Comparison of ENCODE assay signal across 1 cellular context in the genomic region with DNA sequence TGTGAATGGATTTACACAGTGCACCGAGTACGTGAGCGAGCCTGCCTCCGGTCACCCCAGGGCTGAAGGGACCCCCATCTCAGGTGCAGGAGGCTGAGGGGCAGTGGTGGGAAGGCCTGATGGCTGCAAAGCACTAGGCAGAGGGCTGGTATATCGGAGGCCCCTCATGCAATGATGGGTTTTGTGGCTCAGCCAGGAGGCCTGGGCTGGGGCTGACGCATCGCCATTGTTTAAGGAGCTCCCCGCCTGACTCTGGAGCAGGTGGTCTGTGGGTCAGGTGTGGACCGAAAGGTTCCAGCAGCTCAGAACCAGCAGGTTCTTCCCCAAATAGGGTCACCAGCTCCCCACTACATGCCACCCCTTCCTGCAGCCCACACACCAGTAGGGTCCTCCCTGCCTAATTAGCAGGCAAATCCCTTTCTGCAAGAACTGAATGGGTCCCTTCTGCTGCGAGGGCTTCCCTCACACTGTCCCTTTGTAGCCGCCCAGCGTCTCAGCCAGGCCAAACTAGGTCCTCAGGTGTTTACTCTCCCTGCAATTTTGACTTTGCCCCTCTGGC.
TF ChIP-seq lines count a peak whose summit lies in the region.

No MANE protein-coding gene starts in this region.

TF ChIP-seq in SK-N-SH treated with all-trans-retinoic acid at 6 μM for 48 hours, 23 proteins besides CTCF, POLR2A, EP300 and RAD21 (continued from another document):
- TF ChIP-seq, protein P1, sequence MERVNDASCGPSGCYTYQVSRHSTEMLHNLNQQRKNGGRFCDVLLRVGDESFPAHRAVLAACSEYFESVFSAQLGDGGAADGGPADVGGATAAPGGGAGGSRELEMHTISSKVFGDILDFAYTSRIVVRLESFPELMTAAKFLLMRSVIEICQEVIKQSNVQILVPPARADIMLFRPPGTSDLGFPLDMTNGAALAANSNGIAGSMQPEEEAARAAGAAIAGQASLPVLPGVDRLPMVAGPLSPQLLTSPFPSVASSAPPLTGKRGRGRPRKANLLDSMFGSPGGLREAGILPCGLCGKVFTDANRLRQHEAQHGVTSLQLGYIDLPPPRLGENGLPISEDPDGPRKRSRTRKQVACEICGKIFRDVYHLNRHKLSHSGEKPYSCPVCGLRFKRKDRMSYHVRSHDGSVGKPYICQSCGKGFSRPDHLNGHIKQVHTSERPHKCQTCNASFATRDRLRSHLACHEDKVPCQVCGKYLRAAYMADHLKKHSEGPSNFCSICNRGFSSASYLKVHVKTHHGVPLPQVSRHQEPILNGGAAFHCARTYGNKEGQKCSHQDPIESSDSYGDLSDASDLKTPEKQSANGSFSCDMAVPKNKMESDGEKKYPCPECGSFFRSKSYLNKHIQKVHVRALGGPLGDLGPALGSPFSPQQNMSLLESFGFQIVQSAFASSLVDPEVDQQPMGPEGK (CRISPR knock-in tag; IDR thresholded peaks at IDR 0.05; ENCODE audit: borderline replicate concordance), result no peak
- no peak for TF ChIP-seq ZFP3 (CRISPR knock-in tag; IDR thresholded peaks at IDR 0.05)
- no peak for TF ChIP-seq ZNF8 (CRISPR knock-in tag; IDR thresholded peaks at IDR 0.05)
- TF ChIP-seq ARNTL (CRISPR knock-in tag; IDR thresholded peaks at IDR 0.05; ENCODE audit: borderline replicate concordance, low read depth), result no peak
- no peak for TF ChIP-seq ESRRG (CRISPR knock-in tag; IDR thresholded peaks at IDR 0.05)
- no peak for TF ChIP-seq PPARA (CRISPR knock-in tag; IDR thresholded peaks at IDR 0.05; ENCODE audit: borderline replicate concordance)
- no peak for TF ChIP-seq CSDC2 (CRISPR knock-in tag; IDR thresholded peaks at IDR 0.05)
- no peak for TF ChIP-seq BACH2 (CRISPR knock-in tag; IDR thresholded peaks at IDR 0.05; ENCODE audit: borderline replicate concordance)
- no peak for TF ChIP-seq ZNF70 (CRISPR knock-in tag; IDR thresholded peaks at IDR 0.05)
- TF ChIP-seq ZNF565 (CRISPR knock-in tag; conservative IDR thresholded peaks at IDR 0.05; ENCODE audit: low read depth), result no peak
- no peak for TF ChIP-seq ZC3H10 (CRISPR knock-in tag; IDR thresholded peaks at IDR 0.05)
- TF ChIP-seq GLIS3 (CRISPR knock-in tag; IDR thresholded peaks at IDR 0.05), result no peak
- no peak for TF ChIP-seq TOX (CRISPR knock-in tag; IDR thresholded peaks at IDR 0.05; ENCODE audit: borderline replicate concordance)
- no peak for TF ChIP-seq ZFP30 (CRISPR knock-in tag; IDR thresholded peaks at IDR 0.05)
- no peak for TF ChIP-seq TCF4 (CRISPR knock-in tag; IDR thresholded peaks at IDR 0.05; ENCODE audit: borderline replicate concordance)
